Comparison of ENCODE assay signal across 3 cellular contexts in genomic region chr13:69997061-69997460, GRCh38.
"Had no signal": no experiment of that assay in that cellular context is flagged by ENCODE, and none has a peak within 500 bp of the region (broad histone marks: within the 10 kb centered on the region; RNA-seq: fewer than 3 reads in every experiment).

No MANE protein-coding gene starts in this region.

- ATAC-seq: GM12878 had no signal

- DNase-seq: GDM1, GF-D8 had no signal

- H3K4me3 ChIP-seq: GM12878 had no signal
